Comparison of ENCODE assay signal across 11 cellular contexts in genomic region chr2:131498321-131498973, GRCh38. TPM values are rescaled to one million over a fixed set of nuclear protein-coding genes. Genes with fewer than 3 reads are reported as not detected.
DNase-seq lines count a peak whose midpoint lies in the region; ATAC-seq and TF ChIP-seq lines count a peak whose summit lies in the region.
"Not testable (repeated sequence)": the region's sequence is repeated elsewhere in the genome, so short reads cannot be mapped to it uniquely, and the experiment has no call there.
"Had no signal": no experiment of that assay in that cellular context is flagged by ENCODE, and none has a peak within 500 bp of the region (broad histone marks: within the 10 kb centered on the region; RNA-seq: fewer than 3 reads in every experiment).

No MANE protein-coding gene starts in this region.

- peak; percentile 65 for ATAC-seq in GM18508 (IDR thresholded peaks at IDR 0.05; ENCODE audit: insufficient read depth, unreplicated experiment)
- peak; percentile 78 for ATAC-seq in GM21367 (IDR thresholded peaks at IDR 0.05; ENCODE audit: unreplicated experiment)
- ATAC-seq in HG02798 (IDR thresholded peaks at IDR 0.05; ENCODE audit: poor library complexity, unreplicated experiment): peak; percentile 92
- peak; percentile 84 for ATAC-seq in HG03354 (IDR thresholded peaks at IDR 0.05; ENCODE audit: poor library complexity, severe bottlenecking, unreplicated experiment)
- not testable (repeated sequence) for ATAC-seq in activated naive CD8-positive, alpha-beta T cell treated with anti-CD3 and anti-CD28 coated beads, Interleukin-2, amount 10 ng/mL, durations not matched to agents 7 days and 5 days (ENCODE audit: low read depth)
- ATAC-seq in heart right ventricle: peak; percentile 53 to 93 (median 86)
- ATAC-seq in stimulated activated naive B cell treated with anti-CD40 and anti-IgM and Interleukin-4, amounts not matched to agents 10 μg/mL and 1 μg/mL and 100 μg/mL, for 72 hours (replicated peaks): peak; percentile 87 to 96

- WGBS in heart right ventricle, 2 donors: 47 to 69% methylated on average over 8 of the region's 8 CpGs

- not testable (repeated sequence) for H3K9me3 Mint-ChIP-seq in T-helper 1 cell treated with Interleukin-12 subunit alpha and Interleukin-12 subunit beta and Interleukin-4 antibody, amounts not matched to agents 30 μg/mL and 1 μg/mL, for 36 hours; activated naive CD8-positive, alpha-beta T cell treated with anti-CD3 and anti-CD28 coated beads, Interleukin-2, amount 10 ng/mL, durations not matched to agents 7 days and 5 days; stimulated activated naive B cell treated with anti-CD40 and anti-IgM and Interleukin-4, amounts not matched to agents 10 μg/mL and 1 μg/mL and 100 μg/mL, for 72 hours

- peaks cover 30% of the 10 kb centered on the region for H3K4me1 Mint-ChIP-seq in T-helper 1 cell treated with Interleukin-12 subunit alpha and Interleukin-12 subunit beta and Interleukin-4 antibody, amounts not matched to agents 30 μg/mL and 1 μg/mL, for 36 hours (ENCODE audit: low read depth)
- H3K4me1 Mint-ChIP-seq in activated naive CD8-positive, alpha-beta T cell treated with anti-CD3 and anti-CD28 coated beads, Interleukin-2, amount 10 ng/mL, durations not matched to agents 7 days and 5 days: peaks cover 28% of the 10 kb centered on the region
- peaks cover 18 to 33% of the 10 kb centered on the region in 2 donors for H3K4me1 Mint-ChIP-seq in stimulated activated naive B cell treated with anti-CD40 and anti-IgM and Interleukin-4, amounts not matched to agents 10 μg/mL and 1 μg/mL and 100 μg/mL, for 72 hours

- H3K4me3 Mint-ChIP-seq in T-helper 1 cell treated with Interleukin-12 subunit alpha and Interleukin-12 subunit beta and Interleukin-4 antibody, amounts not matched to agents 30 μg/mL and 1 μg/mL, for 36 hours; activated naive CD8-positive, alpha-beta T cell treated with anti-CD3 and anti-CD28 coated beads, Interleukin-2, amount 10 ng/mL, durations not matched to agents 7 days and 5 days: not testable (repeated sequence)
- peak overlapping the region in 1 of 2 donors; percentile 6 for H3K4me3 Mint-ChIP-seq in stimulated activated naive B cell treated with anti-CD40 and anti-IgM and Interleukin-4, amounts not matched to agents 10 μg/mL and 1 μg/mL and 100 μg/mL, for 72 hours

- H3K9me3 ChIP-seq in heart right ventricle: not testable (repeated sequence)

- peaks cover 0 to 66% (median 24%) of the 10 kb centered on the region in 9 donors for H3K36me3 ChIP-seq in heart right ventricle

- TF ChIP-seq CTCF in heart right ventricle (IDR thresholded peaks at IDR 0.05): not testable (repeated sequence)

- intact Hi-C loops in heart right ventricle (cut with DNase I): loop anchor here in 2 of 10 donors (10.0 kb wide), 2 partner anchors 84 to 176 kb away; no protein-coding TSS in a partner anchor

- POLR2A ChIA-PET in activated naive CD8-positive, alpha-beta T cell treated with anti-CD3 and anti-CD28 coated beads, Interleukin-2, amount 10 ng/mL, durations not matched to agents 7 days and 5 days (lab: Charles Lee): not testable (repeated sequence)

- peaks cover 3 to 51% (median 27%) of the 10 kb centered on the region in 9 donors for H3K4me1 ChIP-seq in heart right ventricle

- not testable (repeated sequence) for H3K27me3 Mint-ChIP-seq in T-helper 1 cell treated with Interleukin-12 subunit alpha and Interleukin-12 subunit beta and Interleukin-4 antibody, amounts not matched to agents 30 μg/mL and 1 μg/mL, for 36 hours (ENCODE audit: low read depth); activated naive CD8-positive, alpha-beta T cell treated with anti-CD3 and anti-CD28 coated beads, Interleukin-2, amount 10 ng/mL, durations not matched to agents 7 days and 5 days; stimulated activated naive B cell treated with anti-CD40 and anti-IgM and Interleukin-4, amounts not matched to agents 10 μg/mL and 1 μg/mL and 100 μg/mL, for 72 hours

- H3K27ac Mint-ChIP-seq in T-helper 1 cell treated with Interleukin-12 subunit alpha and Interleukin-12 subunit beta and Interleukin-4 antibody, amounts not matched to agents 30 μg/mL and 1 μg/mL, for 36 hours: peak overlapping the region; percentile 69
- H3K27ac Mint-ChIP-seq in activated naive CD8-positive, alpha-beta T cell treated with anti-CD3 and anti-CD28 coated beads, Interleukin-2, amount 10 ng/mL, durations not matched to agents 7 days and 5 days: peak overlapping the region; percentile 64
- peak overlapping the region; percentile 75 for H3K27ac Mint-ChIP-seq in stimulated activated naive B cell treated with anti-CD40 and anti-IgM and Interleukin-4, amounts not matched to agents 10 μg/mL and 1 μg/mL and 100 μg/mL, for 72 hours

- peaks cover 25% of the 10 kb centered on the region for H3K36me3 Mint-ChIP-seq in T-helper 1 cell treated with Interleukin-12 subunit alpha and Interleukin-12 subunit beta and Interleukin-4 antibody, amounts not matched to agents 30 μg/mL and 1 μg/mL, for 36 hours (ENCODE audit: low read depth)
- peaks cover 12% of the 10 kb centered on the region for H3K36me3 Mint-ChIP-seq in activated naive CD8-positive, alpha-beta T cell treated with anti-CD3 and anti-CD28 coated beads, Interleukin-2, amount 10 ng/mL, durations not matched to agents 7 days and 5 days
- H3K36me3 Mint-ChIP-seq in stimulated activated naive B cell treated with anti-CD40 and anti-IgM and Interleukin-4, amounts not matched to agents 10 μg/mL and 1 μg/mL and 100 μg/mL, for 72 hours: peaks cover 16 to 25% of the 10 kb centered on the region in 2 donors

- H3K4me3 ChIP-seq in heart right ventricle: not testable (repeated sequence)

- not testable (repeated sequence) for H3K27me3 ChIP-seq in heart right ventricle

- peak overlapping the region in 8 of 10 donors; percentile 28 to 69 (median 61) for H3K27ac ChIP-seq in heart right ventricle

- not testable (repeated sequence) for DNase-seq in activated naive CD8-positive, alpha-beta T cell treated with anti-CD3 and anti-CD28 coated beads, Interleukin-2, amount 10 ng/mL, durations not matched to agents 7 days and 5 days; stimulated activated naive B cell treated with anti-CD40 and anti-IgM and Interleukin-4, amounts not matched to agents 10 μg/mL and 1 μg/mL and 100 μg/mL, for 72 hours
- DNase-seq in heart right ventricle: peak in 1 of 2 donors; percentile 34

RNA-seq across cellular contexts. Expression of gene MZT2A, which starts 6.2 kb away (rescaled TPM):
- 100 to 1,000 TPM; 233 to 253 TPM for total RNA-seq in activated naive CD8-positive, alpha-beta T cell treated with anti-CD3 and anti-CD28 coated beads, Interleukin-2, amount 10 ng/mL, durations not matched to agents 7 days and 5 days
- 100 to 1,000 TPM; 114 to 279 (median 186) TPM for total RNA-seq in heart right ventricle
- 100 to 1,000 TPM; 533 to 674 TPM for polyA plus RNA-seq in heart right ventricle

RNA-seq across cellular contexts. Expression of gene TUBA3D, which starts 22.5 kb away (rescaled TPM):
- total RNA-seq in activated naive CD8-positive, alpha-beta T cell treated with anti-CD3 and anti-CD28 coated beads, Interleukin-2, amount 10 ng/mL, durations not matched to agents 7 days and 5 days: not detected
- total RNA-seq in heart right ventricle: 100 to 1,000 TPM in 3 of 10 donors, 10 to 100 TPM in 3, 1 to 10 TPM in 4; 5.1 to 135 (median 13.1) TPM
- 100 to 1,000 TPM in 1 of 2 donors, 10 to 100 TPM in 1; 92.5 to 677 TPM for polyA plus RNA-seq in heart right ventricle
- total RNA-seq: CD4-positive, CD25-positive, alpha-beta regulatory T cell; G401; SJSA1 had no signal
- polyA plus RNA-seq: CD4-positive, CD25-positive, alpha-beta regulatory T cell had no signal

RNA-seq across cellular contexts. Expression of gene CCDC74A, which starts 29.2 kb away (rescaled TPM):
- 1 to 10 TPM; 4.8 to 4.9 TPM for total RNA-seq in activated naive CD8-positive, alpha-beta T cell treated with anti-CD3 and anti-CD28 coated beads, Interleukin-2, amount 10 ng/mL, durations not matched to agents 7 days and 5 days
- 1 to 10 TPM in 5 of 10 donors, under 1 TPM in 5; 0.32 to 1.9 (median 0.92) TPM for total RNA-seq in heart right ventricle
- 1 to 10 TPM; 1.2 to 1.6 TPM for polyA plus RNA-seq in heart right ventricle

Comparison
In these comparisons a context has a peak if more than half of its experiments do, and no peak if none do; other contexts are left out.
1. RNA of gene TUBA3D, which starts 22.5 kb away (total RNA-seq): 5.1 to 135 TPM in heart right ventricle; not detected in activated naive CD8-positive, alpha-beta T cell treated with anti-CD3 and anti-CD28 coated beads, Interleukin-2, amount 10 ng/mL, durations not matched to agents 7 days and 5 days; every median in the first group is over 4 times any median in the second.
2. Peak in every context shown above with its lines, with median percentiles within 50 percentile points of each other: H3K27ac Mint-ChIP-seq.